ENCODE assay signal across 1 cellular context in genomic region chr10:117442944-117443676, GRCh38.
TF ChIP-seq lines count a peak whose summit lies in the region.

No MANE protein-coding gene starts in this region.

TF ChIP-seq in GM23338, 12 proteins besides CTCF, POLR2A, EP300 and RAD21 (continued from another document):
- no peak for TF ChIP-seq EZH2phosphoT487 (IDR thresholded peaks at IDR 0.05; ENCODE audit: unreplicated experiment)
- no peak for TF ChIP-seq EZH2 (IDR thresholded peaks at IDR 0.05; ENCODE audit: low read depth, unreplicated experiment)
- TF ChIP-seq JUNB (IDR thresholded peaks at IDR 0.05; ENCODE audit: unreplicated experiment) = no peak
- no peak for TF ChIP-seq CREB1 (CRISPR knock-in tag; IDR thresholded peaks at IDR 0.05; ENCODE audit: low read depth)
- TF ChIP-seq, protein P1, sequence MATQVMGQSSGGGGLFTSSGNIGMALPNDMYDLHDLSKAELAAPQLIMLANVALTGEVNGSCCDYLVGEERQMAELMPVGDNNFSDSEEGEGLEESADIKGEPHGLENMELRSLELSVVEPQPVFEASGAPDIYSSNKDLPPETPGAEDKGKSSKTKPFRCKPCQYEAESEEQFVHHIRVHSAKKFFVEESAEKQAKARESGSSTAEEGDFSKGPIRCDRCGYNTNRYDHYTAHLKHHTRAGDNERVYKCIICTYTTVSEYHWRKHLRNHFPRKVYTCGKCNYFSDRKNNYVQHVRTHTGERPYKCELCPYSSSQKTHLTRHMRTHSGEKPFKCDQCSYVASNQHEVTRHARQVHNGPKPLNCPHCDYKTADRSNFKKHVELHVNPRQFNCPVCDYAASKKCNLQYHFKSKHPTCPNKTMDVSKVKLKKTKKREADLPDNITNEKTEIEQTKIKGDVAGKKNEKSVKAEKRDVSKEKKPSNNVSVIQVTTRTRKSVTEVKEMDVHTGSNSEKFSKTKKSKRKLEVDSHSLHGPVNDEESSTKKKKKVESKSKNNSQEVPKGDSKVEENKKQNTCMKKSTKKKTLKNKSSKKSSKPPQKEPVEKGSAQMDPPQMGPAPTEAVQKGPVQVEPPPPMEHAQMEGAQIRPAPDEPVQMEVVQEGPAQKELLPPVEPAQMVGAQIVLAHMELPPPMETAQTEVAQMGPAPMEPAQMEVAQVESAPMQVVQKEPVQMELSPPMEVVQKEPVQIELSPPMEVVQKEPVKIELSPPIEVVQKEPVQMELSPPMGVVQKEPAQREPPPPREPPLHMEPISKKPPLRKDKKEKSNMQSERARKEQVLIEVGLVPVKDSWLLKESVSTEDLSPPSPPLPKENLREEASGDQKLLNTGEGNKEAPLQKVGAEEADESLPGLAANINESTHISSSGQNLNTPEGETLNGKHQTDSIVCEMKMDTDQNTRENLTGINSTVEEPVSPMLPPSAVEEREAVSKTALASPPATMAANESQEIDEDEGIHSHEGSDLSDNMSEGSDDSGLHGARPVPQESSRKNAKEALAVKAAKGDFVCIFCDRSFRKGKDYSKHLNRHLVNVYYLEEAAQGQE (IDR thresholded peaks at IDR 0.05; ENCODE audit: unreplicated experiment) = no peak
- no peak for TF ChIP-seq ZNF331 (CRISPR knock-in tag; IDR thresholded peaks at IDR 0.05; ENCODE audit: low read depth)
